Comparison of ENCODE assay signal across 8 cellular contexts in the genomic region with DNA sequence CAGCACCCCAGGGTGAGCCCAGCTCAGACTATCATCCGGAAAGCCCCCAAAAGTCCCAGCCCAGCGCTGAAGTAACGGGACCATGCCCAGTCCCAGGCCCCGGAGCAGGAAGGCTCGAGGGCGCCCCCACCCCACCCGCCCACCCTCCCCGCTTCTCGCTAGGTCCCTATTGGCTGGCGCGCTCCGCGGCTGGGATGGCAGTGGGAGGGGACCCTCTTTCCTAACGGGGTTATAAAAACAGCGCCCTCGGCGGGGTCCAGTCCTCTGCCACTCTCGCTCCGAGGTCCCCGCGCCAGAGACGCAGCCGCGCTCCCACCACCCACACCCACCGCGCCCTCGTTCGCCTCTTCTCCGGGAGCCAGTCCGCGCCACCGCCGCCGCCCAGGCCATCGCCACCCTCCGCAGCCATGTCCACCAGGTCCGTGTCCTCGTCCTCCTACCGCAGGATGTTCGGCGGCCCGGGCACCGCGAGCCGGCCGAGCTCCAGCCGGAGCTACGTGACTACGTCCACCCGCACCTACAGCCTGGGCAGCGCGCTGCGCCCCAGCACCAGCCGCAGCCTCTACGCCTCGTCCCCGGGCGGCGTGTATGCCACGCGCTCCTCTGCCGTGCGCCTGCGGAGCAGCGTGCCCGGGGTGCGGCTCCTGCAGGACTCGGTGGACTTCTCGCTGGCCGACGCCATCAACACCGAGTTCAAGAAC. TPM values are rescaled to one million over a fixed set of nuclear protein-coding genes. Genes with fewer than 3 reads are reported as not detected.
DNase-seq lines count a peak whose midpoint lies in the region; ATAC-seq, FAIRE-seq and TF ChIP-seq lines count a peak whose summit lies in the region.

No MANE protein-coding gene starts in this region.

- peak; percentile 33 to 66 (median 45) for ATAC-seq in pancreas
- no peak for ATAC-seq in HG03025 (IDR thresholded peaks at IDR 0.05; ENCODE audit: low FRiP score, unreplicated experiment)

- peak; percentile 90 for TF ChIP-seq POLR2A in tibial nerve (IDR thresholded peaks at IDR 0.05)

- H3K4me3 ChIP-seq in pancreas (peak overlapping the region; percentile 43 to 71 (median 57)), tibial nerve (peak overlapping the region; percentile 78 to 96 (median 92))

- TF ChIP-seq CTCF in pancreas (IDR thresholded peaks at IDR 0.05) = no peak
- TF ChIP-seq CTCF in tibial nerve (IDR thresholded peaks at IDR 0.05) = no peak

- no peaks in the 10 kb centered on the region for H3K9me3 ChIP-seq in pancreas
- no peaks in the 10 kb centered on the region for H3K9me3 ChIP-seq in tibial nerve

- FAIRE-seq in frontal cortex (lab: Jason Lieb, UNC) = no peak
- no peak for FAIRE-seq in pancreas (lab: Jason Lieb, UNC)

- peak; percentile 14 to 99 for TF ChIP-seq EP300 in tibial nerve (IDR thresholded peaks at IDR 0.05)

- WGBS in pancreas, 2 donors = 1% methylated on average over 47 to 72 of the region's 72 CpGs
- 0% methylated on average over 14 of the region's 72 CpGs for WGBS in tibial nerve, 2 donors

- H3K4me1 ChIP-seq in pancreas (peaks cover 8 to 35% (median 21%) of the 10 kb centered on the region in 3 donors), tibial nerve (peaks cover 0 to 51% (median 29%) of the 10 kb centered on the region in 4 donors)

- peak; percentile 64 for DNase-seq in ELF-1 (ENCODE audit: low read depth, low spot score)
- peak; percentile 58 for DNase-seq in HEK293T (ENCODE audit: extremely low spot score)
- DNase-seq in RPMI7951 (ENCODE audit: low read depth) = peak; percentile 96
- peak; percentile 80 for DNase-seq in activated gamma-delta T cell treated with Interleukin-2 at 50 U/mL for 16 hours
- peak; percentile 58 to 64 for DNase-seq in frontal cortex (ENCODE audit: low spot score in 2 of 2)
- peak; percentile 44 to 88 (median 76) for DNase-seq in pancreas
- DNase-seq in tibial nerve (ENCODE audit: low spot score in 2 of 2) = peak; percentile 89 to 91

- intact Hi-C loops in pancreas (cut with DNase I) = no loop called here

- H3K36me3 ChIP-seq in pancreas = no peaks in the 10 kb centered on the region
- H3K36me3 ChIP-seq in tibial nerve = peaks cover 12 to 49% (median 18%) of the 10 kb centered on the region in 3 donors

- H3K27me3 ChIP-seq in pancreas (no peaks in the 10 kb centered on the region), tibial nerve (no peaks in the 10 kb centered on the region)

- H3K27ac ChIP-seq in pancreas (peak overlapping the region; percentile 75 to 93 (median 85)), tibial nerve (peak overlapping the region; percentile 95 to 100 (median 98))

- CTCF ChIA-PET in HEK293T (lab: Yijun Ruan, JAX) = no interaction called here

- POLR2A ChIA-PET in HEK293T (lab: Yijun Ruan, JAX) = interaction anchor here (1.0 to 6.9 kb wide), 30 partner anchors 7 to 386 kb away, joined by 3 to 104 read pairs (median 5); a partner anchor contains a TSS

TF ChIP-seq in HEK293T, 16 proteins besides CTCF, POLR2A, EP300 and RAD21:
- TF ChIP-seq FOXK2 (IDR thresholded peaks at IDR 0.05) (no peak), FOXA1 (IDR thresholded peaks at IDR 0.05) (no peak), HDGF (IDR thresholded peaks at IDR 0.05; ENCODE audit: borderline replicate concordance) (no peak), SUZ12 (IDR thresholded peaks at IDR 0.05) (no peak), L3MBTL2 (conservative IDR thresholded peaks at IDR 0.05) (peak; percentile 95), CTBP1 (IDR thresholded peaks at IDR 0.05; ENCODE audit: borderline replicate concordance) (no peak)
TF ChIP-seq in HEK293T: peak in this region for 1.

RNA-seq across cellular contexts. Expression of a gene that starts 1.1 kb away (rescaled TPM):
- 11,641 and 12,249 TPM in 2 replicates for total RNA-seq in RPMI7951 (2014; rRNA removed; shearing (Covaris generic))
- total RNA-seq in frontal cortex = 191 TPM
- 100 to 1,000 TPM; 133 to 546 (median 215) TPM for total RNA-seq in pancreas
- polyA plus RNA-seq in pancreas = 100 to 1,000 TPM; 159 to 168 TPM
- 1,000 to 10,000 TPM; 6,350 to 8,587 (median 8,002) TPM for total RNA-seq in tibial nerve

RNA-seq across cellular contexts. Expression of a gene that starts 27.7 kb away (rescaled TPM):
- 9.9 and 18.1 TPM in 2 replicates for total RNA-seq in RPMI7951 (2014; rRNA removed; shearing (Covaris generic))
- total RNA-seq in frontal cortex (28.1 TPM), pancreas (1 to 10 TPM; 2.5 to 3.9 (median 3.2) TPM), tibial nerve (10 to 100 TPM; 12.9 to 17.5 (median 16.0) TPM)
- 1 to 10 TPM; 1.4 to 2.0 TPM for polyA plus RNA-seq in pancreas

Comparison
In these comparisons a context has a peak if more than half of its experiments do, and no peak if none do; other contexts are left out.
1. RNA of a gene that starts 1.1 kb away (total RNA-seq): 11,641 to 12,249 TPM in RPMI7951 and 6,350 to 8,587 TPM in tibial nerve; 133 to 546 TPM in pancreas and 191 TPM in frontal cortex (single experiment); every median in the first group is over 10 times any median in the second.
2. Peak in every context shown above with its lines, with median percentiles within 50 percentile points of each other: DNase-seq.